Comparison of ENCODE assay signal across 10 cellular contexts in the genomic region with DNA sequence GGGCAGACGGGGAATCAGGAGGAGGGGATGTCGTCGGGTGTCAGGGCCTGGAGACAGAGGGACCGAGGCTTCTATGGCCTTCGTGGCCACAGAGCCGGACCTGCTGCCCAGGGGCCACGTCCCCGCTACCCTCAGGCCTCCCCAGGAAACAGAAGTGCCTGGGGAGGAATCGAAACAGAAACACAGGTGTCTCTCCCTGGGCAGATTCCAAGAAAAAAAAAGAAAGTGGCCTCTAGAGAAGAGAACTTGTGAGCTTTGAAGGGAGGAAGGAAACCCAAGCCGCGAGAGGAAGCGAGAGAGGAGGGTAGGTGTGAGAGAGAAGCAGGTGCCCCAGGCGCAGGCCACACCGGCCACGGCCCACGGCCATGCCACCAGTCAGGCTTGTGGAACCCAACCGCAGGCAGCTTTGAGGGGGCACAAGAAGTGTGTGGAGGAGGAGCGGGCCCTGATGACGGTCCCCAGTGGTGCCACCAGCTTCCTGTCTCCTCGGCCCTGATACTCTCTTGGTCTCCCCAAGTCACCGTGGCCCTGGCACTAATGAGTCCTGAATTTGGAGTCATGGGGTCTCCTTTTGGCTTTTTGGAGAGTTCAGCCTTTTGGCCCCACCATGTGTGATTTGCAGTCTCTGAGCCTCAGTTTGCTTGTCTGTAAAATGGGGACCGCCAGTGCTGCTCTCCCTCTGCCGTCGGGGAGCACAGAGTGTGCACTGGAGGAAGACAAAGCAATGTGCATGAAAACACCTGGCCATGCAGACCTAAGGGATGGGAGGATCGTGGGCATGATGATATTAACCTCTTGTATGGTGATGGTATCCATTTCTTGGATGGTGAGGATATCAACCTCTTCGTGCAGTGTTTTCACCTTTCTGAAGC. TPM values are rescaled to one million over a fixed set of nuclear protein-coding genes. Genes with fewer than 3 reads are reported as not detected.
DNase-seq lines count a peak whose midpoint lies in the region; ATAC-seq, FAIRE-seq and TF ChIP-seq lines count a peak whose summit lies in the region.
"Had no signal": no experiment of that assay in that cellular context is flagged by ENCODE, and none has a peak within 500 bp of the region (broad histone marks: within the 10 kb centered on the region; RNA-seq: fewer than 3 reads in every experiment).

No MANE protein-coding gene starts in this region.

- CTCF ChIA-PET in activated naive CD4-positive, alpha-beta T cell treated with anti-CD3 and anti-CD28 coated beads, Interleukin-2, amount 10 ng/mL, durations not matched to agents 7 days and 5 days (lab: Charles Lee): interaction anchor here (0.6 to 1.2 kb wide), 3 partner anchors 36 to 133 kb away, joined by 3 to 5 read pairs (median 4); no protein-coding TSS in a partner anchor

- H3K36me3 ChIP-seq in pancreas: no peaks in the 10 kb centered on the region
- H3K36me3 ChIP-seq: stomach had no signal

- ATAC-seq in pancreas (no peak), GM19395 (IDR thresholded peaks at IDR 0.05; ENCODE audit: unreplicated experiment) (no peak)

- H3K9me3 ChIP-seq in pancreas: no peaks in the 10 kb centered on the region
- H3K9me3 ChIP-seq: stomach had no signal

- peaks cover 3% of the 10 kb centered on the region for H3K36me3 Mint-ChIP-seq in activated naive CD4-positive, alpha-beta T cell treated with anti-CD3 and anti-CD28 coated beads, Interleukin-2, amount 10 ng/mL, durations not matched to agents 7 days and 5 days

- H3K4me1 ChIP-seq in pancreas: no peaks in the 10 kb centered on the region

- no peak overlapping the region for H3K27ac ChIP-seq in pancreas

- TF ChIP-seq CTCF in pancreas (IDR thresholded peaks at IDR 0.05): no peak

- 79% methylated on average over 26 of the region's 26 CpGs for WGBS in pancreas, 2 donors

- H3K27ac Mint-ChIP-seq in activated naive CD4-positive, alpha-beta T cell treated with anti-CD3 and anti-CD28 coated beads, Interleukin-2, amount 10 ng/mL, durations not matched to agents 7 days and 5 days: peak overlapping the region; percentile 95

- no peak overlapping the region for H3K4me3 ChIP-seq in pancreas
- H3K4me3 ChIP-seq: stomach had no signal

- H3K4me3 Mint-ChIP-seq in activated naive CD4-positive, alpha-beta T cell treated with anti-CD3 and anti-CD28 coated beads, Interleukin-2, amount 10 ng/mL, durations not matched to agents 7 days and 5 days: peak overlapping the region; percentile 50

- peaks cover 93% of the 10 kb centered on the region for H3K4me1 Mint-ChIP-seq in activated naive CD4-positive, alpha-beta T cell treated with anti-CD3 and anti-CD28 coated beads, Interleukin-2, amount 10 ng/mL, durations not matched to agents 7 days and 5 days

- FAIRE-seq in pancreas (lab: Jason Lieb, UNC): no peak

- intact Hi-C loops in pancreas (cut with DNase I): no loop called here

- H3K9me3 Mint-ChIP-seq in activated naive CD4-positive, alpha-beta T cell treated with anti-CD3 and anti-CD28 coated beads, Interleukin-2, amount 10 ng/mL, durations not matched to agents 7 days and 5 days: no peaks in the 10 kb centered on the region

- H3K27me3 Mint-ChIP-seq in activated naive CD4-positive, alpha-beta T cell treated with anti-CD3 and anti-CD28 coated beads, Interleukin-2, amount 10 ng/mL, durations not matched to agents 7 days and 5 days: peaks cover 6% of the 10 kb centered on the region

- peak; percentile 10 for DNase-seq in GF-D8 (lab: John Stamatoyannopoulos, UW)
- DNase-seq in UCSD-AML1 (lab: John Stamatoyannopoulos, UW; ENCODE audit: unreplicated experiment): peak; percentile 60
- DNase-seq in activated naive CD4-positive, alpha-beta T cell treated with anti-CD3 and anti-CD28 coated beads, Interleukin-2, amount 10 ng/mL, durations not matched to agents 7 days and 5 days: peak; percentile 87
- DNase-seq in stimulated activated CD4-positive, alpha-beta T cell treated with anti-CD3 and anti-CD28 coated beads, Interleukin-4, amount 100 ng/mL, for 24 hours: peak; percentile 40
- no peak for DNase-seq in pancreas
- no peak for DNase-seq in SK-N-DZ (ENCODE audit: low spot score)
- no peak for DNase-seq in DMS153 treated with DMSO at 0.1 percent for 48 hours (lab: John Stamatoyannopoulos, UW; ENCODE audit: unreplicated experiment)
- DNase-seq: DMS79, stomach had no signal

- H3K27me3 ChIP-seq in pancreas: no peaks in the 10 kb centered on the region

RNA-seq across cellular contexts. Expression of a gene that starts 25.2 kb away (rescaled TPM):
- total RNA-seq in pancreas: 1 to 10 TPM in 4 of 6 donors, under 1 TPM in 2; 0.32 to 5.8 (median 1.5) TPM
- polyA plus RNA-seq in pancreas: 1 to 10 TPM; 2.7 to 4.5 TPM
- not detected in 2 replicates for polyA plus RNA-seq in SK-N-DZ (2014; cell fraction: cytosol; rRNA removed)
- polyA plus RNA-seq in SK-N-DZ (2014; cell fraction: nucleus; rRNA removed): 0.04 TPM in 1 of 2 replicates, not detected in the other

RNA-seq across cellular contexts. Expression of a gene that starts 45.3 kb away (rescaled TPM):
- total RNA-seq in pancreas: 1 to 10 TPM in 2 of 6 donors, under 1 TPM in 3, not detected in 1; 0.13 to 1.5 (median 0.38) TPM
- under 1 TPM; 0.23 to 0.26 TPM for polyA plus RNA-seq in pancreas
- not detected in 2 replicates for polyA plus RNA-seq in SK-N-DZ (2014; cell fraction: cytosol; rRNA removed)
- polyA plus RNA-seq in SK-N-DZ (2014; cell fraction: nucleus; rRNA removed): not detected in 2 replicates

Comparison
In these comparisons a context has a peak if more than half of its experiments do, and no peak if none do; other contexts are left out.
1. DNase-seq: peak in GF-D8 (single experiment), UCSD-AML1 (single experiment), activated naive CD4-positive, alpha-beta T cell treated with anti-CD3 and anti-CD28 coated beads, Interleukin-2, amount 10 ng/mL, durations not matched to agents 7 days and 5 days (single experiment) and stimulated activated CD4-positive, alpha-beta T cell treated with anti-CD3 and anti-CD28 coated beads, Interleukin-4, amount 100 ng/mL, for 24 hours (single experiment); none in pancreas (0 of 6), SK-N-DZ (single experiment) and DMS153 treated with DMSO at 0.1 percent for 48 hours (single experiment).